12 cellular contexts compared by ENCODE assay signal in genomic region chr10:71312840-71313789, GRCh38. TPM values are rescaled to one million over a fixed set of nuclear protein-coding genes. Genes with fewer than 3 reads are reported as not detected.
A peak's percentile ranks its signal among the peaks of the same experiment; 100 is the strongest.
DNase-seq lines count a peak whose midpoint lies in the region; ATAC-seq and TF ChIP-seq lines count a peak whose summit lies in the region.
"Had no signal": no experiment of that assay in that cellular context is flagged by ENCODE, and none has a peak within 500 bp of the region (broad histone marks: within the 10 kb centered on the region; RNA-seq: fewer than 3 reads in every experiment).

No MANE protein-coding gene starts in this region.

- H3K4me3 Mint-ChIP-seq in brain: peak overlapping the region; percentile 6 to 82 (median 74)
- H3K4me3 Mint-ChIP-seq in stimulated activated naive B cell treated with anti-CD40 and anti-IgM and Interleukin-4, amounts not matched to agents 10 μg/mL and 1 μg/mL and 100 μg/mL, for 72 hours: no peak overlapping the region
- no peak overlapping the region for H3K4me3 Mint-ChIP-seq in immature natural killer cell
- H3K4me3 Mint-ChIP-seq: activated CD8-positive, alpha-beta memory T cell treated with anti-CD3 and anti-CD28 coated beads, Interleukin-2, amount 10 ng/mL, durations not matched to agents 7 days and 5 days; naive B cell had no signal

- no peaks in the 10 kb centered on the region for H3K27me3 ChIP-seq in hepatocyte
- H3K27me3 ChIP-seq: SJCRH30 had no signal

- no peak overlapping the region for H3K4me2 ChIP-seq in hepatocyte

- H3K27ac Mint-ChIP-seq in brain (peak overlapping the region; percentile 46 to 95 (median 95)), immature natural killer cell (no peak overlapping the region)
- peak overlapping the region; percentile 34 for H3K27ac Mint-ChIP-seq in stimulated activated naive B cell treated with anti-CD40 and anti-IgM and Interleukin-4, amounts not matched to agents 10 μg/mL and 1 μg/mL and 100 μg/mL, for 72 hours
- H3K27ac Mint-ChIP-seq: activated CD8-positive, alpha-beta memory T cell treated with anti-CD3 and anti-CD28 coated beads, Interleukin-2, amount 10 ng/mL, durations not matched to agents 7 days and 5 days had no signal

- H3K4me1 Mint-ChIP-seq in brain (peaks cover 53% of the 10 kb centered on the region), immature natural killer cell (peaks cover 6% of the 10 kb centered on the region in 2 donors)
- H3K4me1 Mint-ChIP-seq in stimulated activated naive B cell treated with anti-CD40 and anti-IgM and Interleukin-4, amounts not matched to agents 10 μg/mL and 1 μg/mL and 100 μg/mL, for 72 hours: peaks cover 17 to 19% of the 10 kb centered on the region in 2 donors

- no peaks in the 10 kb centered on the region for H3K79me2 ChIP-seq in hepatocyte

- peaks cover 28% of the 10 kb centered on the region for H3K27me3 Mint-ChIP-seq in brain
- peaks cover 17 to 21% of the 10 kb centered on the region in 2 donors for H3K27me3 Mint-ChIP-seq in stimulated activated naive B cell treated with anti-CD40 and anti-IgM and Interleukin-4, amounts not matched to agents 10 μg/mL and 1 μg/mL and 100 μg/mL, for 72 hours
- peaks cover 1 to 10% (median 2%) of the 10 kb centered on the region in 3 donors for H3K27me3 Mint-ChIP-seq in immature natural killer cell (ENCODE audit: low read depth in 3 of 3)

- 69% methylated on average over 19 of the region's 19 CpGs for WGBS in hepatocyte (ENCODE audit: low lambda C conversion rate, missing lambda C conversion rate)

- no peaks in the 10 kb centered on the region for H3K36me3 ChIP-seq in hepatocyte (replicated peaks; ENCODE audit: insufficient read depth, low read depth)
- H3K36me3 ChIP-seq: SJCRH30 had no signal

- H3K9me3 ChIP-seq in hepatocyte (ENCODE audit: low read depth): no peaks in the 10 kb centered on the region
- H3K9me3 ChIP-seq: SJCRH30 had no signal

- peaks cover 3% of the 10 kb centered on the region for H3K4me1 ChIP-seq in hepatocyte (ENCODE audit: insufficient read depth)

- H2AFZ ChIP-seq in hepatocyte: no peak overlapping the region

- H4K20me1 ChIP-seq in hepatocyte (ENCODE audit: insufficient read depth, poor library complexity, severe bottlenecking): no peaks in the 10 kb centered on the region

- H3K36me3 Mint-ChIP-seq in brain (no peaks in the 10 kb centered on the region), immature natural killer cell (no peaks in the 10 kb centered on the region)
- H3K36me3 Mint-ChIP-seq in stimulated activated naive B cell treated with anti-CD40 and anti-IgM and Interleukin-4, amounts not matched to agents 10 μg/mL and 1 μg/mL and 100 μg/mL, for 72 hours: no peaks in the 10 kb centered on the region
- H3K36me3 Mint-ChIP-seq: activated CD8-positive, alpha-beta memory T cell treated with anti-CD3 and anti-CD28 coated beads, Interleukin-2, amount 10 ng/mL, durations not matched to agents 7 days and 5 days; naive B cell had no signal

- TF ChIP-seq CTCF in brain (conservative IDR thresholded peaks at IDR 0.05) (no peak), hepatocyte (IDR thresholded peaks at IDR 0.05; ENCODE audit: poor library complexity) (no peak)

- peak overlapping the region; percentile 14 for H3K27ac ChIP-seq in hepatocyte
- H3K27ac ChIP-seq: SJCRH30 had no signal

- DNase-seq in HCEC 1CT (peak; percentile 4), hepatocyte (ENCODE audit: low spot score) (peak; percentile 53), NK-92 (lab: John Stamatoyannopoulos, UW; ENCODE audit: unreplicated experiment) (no peak), NCI-H1930 (lab: John Stamatoyannopoulos, UW) (no peak), immature natural killer cell (no peak), HuH-7 (ENCODE audit: low spot score) (no peak)
- DNase-seq in stimulated activated naive B cell treated with anti-CD40 and anti-IgM and Interleukin-4, amounts not matched to agents 10 μg/mL and 1 μg/mL and 100 μg/mL, for 72 hours: no peak
- DNase-seq: activated CD8-positive, alpha-beta memory T cell treated with anti-CD3 and anti-CD28 coated beads, Interleukin-2, amount 10 ng/mL, durations not matched to agents 7 days and 5 days; MV-4-11; naive B cell had no signal

- no peak overlapping the region for H3K4me3 ChIP-seq in hepatocyte
- H3K4me3 ChIP-seq: SJCRH30 had no signal

- peaks cover 0 to 28% (median 12%) of the 10 kb centered on the region in 5 experiments for H3K9me3 Mint-ChIP-seq in brain
- H3K9me3 Mint-ChIP-seq in stimulated activated naive B cell treated with anti-CD40 and anti-IgM and Interleukin-4, amounts not matched to agents 10 μg/mL and 1 μg/mL and 100 μg/mL, for 72 hours: peaks cover 0 to 4% of the 10 kb centered on the region in 2 donors
- no peaks in the 10 kb centered on the region for H3K9me3 Mint-ChIP-seq in immature natural killer cell

- no peaks in the 10 kb centered on the region for H3K9me2 ChIP-seq in hepatocyte (replicated peaks; ENCODE audit: insufficient read depth)

- ATAC-seq in stimulated activated naive B cell treated with anti-CD40 and anti-IgM and Interleukin-4, amounts not matched to agents 10 μg/mL and 1 μg/mL and 100 μg/mL, for 72 hours (replicated peaks): no peak
- ATAC-seq: activated CD8-positive, alpha-beta memory T cell treated with anti-CD3 and anti-CD28 coated beads, Interleukin-2, amount 10 ng/mL, durations not matched to agents 7 days and 5 days had no signal

RNA-seq across cellular contexts. Expression of gene SLC29A3, which starts 5.9 kb away (rescaled TPM):
- polyA plus RNA-seq in brain (ENCODE audit: insufficient read depth, low read depth, low replicate concordance) (7.7 TPM), hepatocyte (11.3 and 12.0 TPM in 2 replicates), immature natural killer cell (10 to 100 TPM in 2 of 3 donors, 1 to 10 TPM in 1; 7.9 to 12.8 (median 11.7) TPM)
- total RNA-seq in hepatocyte: 8.4 and 11.4 TPM in 2 replicates

Comparison
In these comparisons a context has a peak if more than half of its experiments do, and no peak if none do; other contexts are left out.
1. DNase-seq: peak in HCEC 1CT (single experiment) and hepatocyte (single experiment); none in stimulated activated naive B cell treated with anti-CD40 and anti-IgM and Interleukin-4, amounts not matched to agents 10 μg/mL and 1 μg/mL and 100 μg/mL, for 72 hours (single experiment), NK-92 (single experiment), NCI-H1930 (0 of 2), immature natural killer cell (0 of 3) and HuH-7 (single experiment).
2. H3K27ac Mint-ChIP-seq: peak in brain (5 of 5) and stimulated activated naive B cell treated with anti-CD40 and anti-IgM and Interleukin-4, amounts not matched to agents 10 μg/mL and 1 μg/mL and 100 μg/mL, for 72 hours (single experiment); none in immature natural killer cell (0 of 6).
3. H3K4me3 Mint-ChIP-seq: peak in brain (5 of 5); none in stimulated activated naive B cell treated with anti-CD40 and anti-IgM and Interleukin-4, amounts not matched to agents 10 μg/mL and 1 μg/mL and 100 μg/mL, for 72 hours (0 of 2) and immature natural killer cell (0 of 5).